Comparison of ENCODE assay signal across 2 cellular contexts in genomic region chr1:16203550-16203949, GRCh38.
TF ChIP-seq lines count a peak whose summit lies in the region.

No MANE protein-coding gene starts in this region.

TF ChIP-seq in SK-N-SH treated with all-trans-retinoic acid at 6 μM for 48 hours, 23 proteins besides CTCF, POLR2A, EP300 and RAD21:
- TF ChIP-seq PATZ1 (CRISPR knock-in tag; IDR thresholded peaks at IDR 0.05; ENCODE audit: borderline replicate concordance) (no peak), ZFP3 (CRISPR knock-in tag; IDR thresholded peaks at IDR 0.05) (peak; percentile 97)

TF ChIP-seq in SK-N-SH, 30 proteins besides CTCF, POLR2A, EP300 and RAD21 (continued from another document):
- no peak for TF ChIP-seq ELF1 (IDR thresholded peaks at IDR 0.05)
